11 cellular contexts compared by ENCODE assay signal in genomic region chr3:149816986-149817385, GRCh38. TPM values are rescaled to one million over a fixed set of nuclear protein-coding genes. Genes with fewer than 3 reads are reported as not detected.
DNase-seq lines count a peak whose midpoint lies in the region; ATAC-seq, FAIRE-seq and TF ChIP-seq lines count a peak whose summit lies in the region.
"Had no signal": no experiment of that assay in that cellular context is flagged by ENCODE, and none has a peak within 500 bp of the region (broad histone marks: within the 10 kb centered on the region; RNA-seq: fewer than 3 reads in every experiment).

No MANE protein-coding gene starts in this region.

- no peak overlapping the region for H3K4me3 ChIP-seq in bronchial epithelial cell (ENCODE audit: low read depth, low read length)

- ATAC-seq in naive B cell (ENCODE audit: low read depth in 2 of 2) (no peak), HG03159 (IDR thresholded peaks at IDR 0.05; ENCODE audit: unreplicated experiment) (no peak)
- ATAC-seq: naive thymus-derived CD8-positive, alpha-beta T cell had no signal

- H3K4me1 Mint-ChIP-seq in naive B cell = peaks cover 64 to 72% (median 70%) of the 10 kb centered on the region in 3 donors

- peak overlapping the region; percentile 17 to 93 (median 45) for H3K27ac Mint-ChIP-seq in naive B cell
- H3K27ac Mint-ChIP-seq: naive thymus-derived CD8-positive, alpha-beta T cell had no signal

- FAIRE-seq in bronchial epithelial cell (lab: Jason Lieb, UNC) = no peak
- FAIRE-seq: astrocyte had no signal

- no peaks in the 10 kb centered on the region for H3K27me3 ChIP-seq in bronchial epithelial cell (ENCODE audit: control insufficient read depth, insufficient read depth, low read length)

- H3K27me3 Mint-ChIP-seq in naive B cell = no peaks in the 10 kb centered on the region
- H3K27me3 Mint-ChIP-seq: naive thymus-derived CD8-positive, alpha-beta T cell had no signal

- peaks cover 0 to 4% (median 0%) of the 10 kb centered on the region in 7 donors for H3K9me3 Mint-ChIP-seq in naive B cell
- H3K9me3 Mint-ChIP-seq: naive thymus-derived CD8-positive, alpha-beta T cell had no signal

- no peak for TF ChIP-seq CTCF in bronchial epithelial cell (IDR thresholded peaks at IDR 0.05; ENCODE audit: insufficient read depth, low read length, severe bottlenecking)

- peaks cover 0 to 11% of the 10 kb centered on the region in 2 donors for H3K36me3 Mint-ChIP-seq in naive B cell

- in situ Hi-C loops in ACHN (cut with HindIII; ENCODE audit: low pct_ligation_motif_present, low pct_unique_long_range_greater_than_20kb, low sequenced_read_pairs) (no loop called here), KBM-7 (cut with MboI; ENCODE audit: low pct_unique_long_range_greater_than_20kb, low sequenced_read_pairs) (no loop called here)

- H3K4me3 Mint-ChIP-seq in naive B cell = peak overlapping the region in 6 of 8 donors; percentile 1 to 100 (median 22)

- no peaks in the 10 kb centered on the region for H3K36me3 ChIP-seq in bronchial epithelial cell (ENCODE audit: control insufficient read depth, insufficient read depth, low read length)

- DNase-seq in ELR (ENCODE audit: low read depth) (peak; percentile 86), MV-4-11 (lab: John Stamatoyannopoulos, UW) (peak; percentile 91), bronchial epithelial cell (ENCODE audit: low read depth) (peak; percentile 89), naive B cell (no peak), DMS79 (lab: John Stamatoyannopoulos, UW) (no peak), ACHN (no peak), KBM-7 (no peak)
- DNase-seq: naive thymus-derived CD8-positive, alpha-beta T cell had no signal

RNA-seq across cellular contexts. Expression of gene RNF13, which starts 4.0 kb away (rescaled TPM):
- 103 and 124 TPM in 2 replicates for total RNA-seq in bronchial epithelial cell
- 100 to 1,000 TPM; 162 to 235 (median 220) TPM for polyA plus RNA-seq in naive B cell (ENCODE audit: low read depth in 6 of 6)

RNA-seq across cellular contexts. Expression of gene ANKUB1, which starts 24.6 kb away (rescaled TPM):
- total RNA-seq in bronchial epithelial cell = 0.26 and 2.1 TPM in 2 replicates
- 1 to 10 TPM in 1 of 6 donors, under 1 TPM in 2, not detected in 3; 0.35 to 2.6 (median 0.71) TPM for polyA plus RNA-seq in naive B cell (ENCODE audit: low read depth in 6 of 6)
- total RNA-seq: astrocyte; Daoy; naive thymus-derived CD8-positive, alpha-beta T cell had no signal
- polyA plus RNA-seq: naive thymus-derived CD8-positive, alpha-beta T cell had no signal

Comparison
In these comparisons a context has a peak if more than half of its experiments do, and no peak if none do; other contexts are left out.
1. DNase-seq: peak in ELR (single experiment), MV-4-11 (single experiment) and bronchial epithelial cell (single experiment); none in naive B cell (single experiment), DMS79 (single experiment), ACHN (single experiment) and KBM-7 (single experiment).